ENCODE assay signal across 8 cellular contexts in the genomic region with DNA sequence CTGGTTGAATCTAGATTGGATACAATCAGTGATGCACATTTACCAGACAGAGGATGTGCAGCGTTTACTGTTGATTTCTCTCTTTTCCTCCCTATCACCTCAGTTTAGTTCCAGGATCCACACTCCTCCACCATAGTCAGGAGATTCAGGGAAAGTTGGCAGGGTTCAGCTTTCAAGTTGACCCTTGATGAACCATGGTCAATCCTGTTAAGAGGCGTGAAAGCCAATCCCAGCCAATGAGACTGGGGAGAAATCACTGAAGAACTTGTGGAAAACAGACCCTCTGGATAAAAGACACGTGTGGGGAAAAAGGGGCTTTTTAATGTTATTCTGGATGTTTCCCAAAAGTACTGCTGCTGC. TPM values are rescaled to one million over a fixed set of nuclear protein-coding genes. Genes with fewer than 3 reads are reported as not detected.
DNase-seq lines count a peak whose midpoint lies in the region; ATAC-seq, FAIRE-seq and TF ChIP-seq lines count a peak whose summit lies in the region.

No MANE protein-coding gene starts in this region.

- intact Hi-C loops in endothelial cell of umbilical vein (cut with micrococcal nuclease), result loop anchor here (2.0 kb wide), 1 partner anchor 162 kb away; no protein-coding TSS in a partner anchor

- H3K36me3 Mint-ChIP-seq in osteocyte (ENCODE audit: unreplicated experiment), result no peaks in the 10 kb centered on the region

- H3K9ac ChIP-seq in DND-41 (ENCODE audit: low read depth, low read length) (peak overlapping the region; percentile 56), OCI-LY1 (ENCODE audit: low read length) (peak overlapping the region; percentile 73), endothelial cell of umbilical vein (replicated peaks; ENCODE audit: extremely low read depth, insufficient read depth, low read length) (peak overlapping the region; percentile 67)

- H3K4me3 Mint-ChIP-seq in osteocyte (ENCODE audit: unreplicated experiment), result peak overlapping the region; percentile 90

- ATAC-seq in DND-41 (ENCODE audit: insufficient read depth, low read depth), result no peak
- ATAC-seq in HG03159 (IDR thresholded peaks at IDR 0.05; ENCODE audit: unreplicated experiment), result no peak
- no peak for ATAC-seq in GM21367 (IDR thresholded peaks at IDR 0.05; ENCODE audit: unreplicated experiment)
- no peak for ATAC-seq in HG02938 (IDR thresholded peaks at IDR 0.05; ENCODE audit: unreplicated experiment)

- peak overlapping the region; percentile 53 to 69 for H3K4me3 ChIP-seq in DND-41 (ENCODE audit: low read depth in 1 of 2, low read length in 2 of 2)
- H3K4me3 ChIP-seq in OCI-LY1 (ENCODE audit: low read depth, low read length, poor library complexity, severe bottlenecking), result peak overlapping the region; percentile 74
- H3K4me3 ChIP-seq in endothelial cell of umbilical vein (replicated peaks in 1 of 3; ENCODE audit: insufficient read depth in 1 of 3, low read depth in 1 of 3, low read length in 3 of 3), result peak overlapping the region; percentile 71 to 97 (median 80)

- POLR2A ChIA-PET in endothelial cell of umbilical vein (lab: Charles Lee), result no interaction called here

- TSS peak; percentile 89 for BruUV-seq in endothelial cell of umbilical vein (replicated peaks; lab: Mats Ljungman, UMichigan)

- H3K9me2 ChIP-seq in OCI-LY1 (ENCODE audit: low read depth, low read length), result no peaks in the 10 kb centered on the region

- peaks cover 15% of the 10 kb centered on the region for H3K27me3 Mint-ChIP-seq in osteocyte (ENCODE audit: unreplicated experiment)

- no peaks in the 10 kb centered on the region for H3K9me1 ChIP-seq in endothelial cell of umbilical vein (replicated peaks; ENCODE audit: control insufficient read depth, extremely low read depth, insufficient read depth, low read length)

- CTCF ChIA-PET in endothelial cell of umbilical vein (lab: Charles Lee), result interaction anchor here (1.2 to 1.3 kb wide), 2 partner anchors 9 to 162 kb away, joined by 3 to 4 read pairs; no protein-coding TSS in a partner anchor

- H4K20me1 ChIP-seq in DND-41 (ENCODE audit: insufficient read depth, low read length), result no peaks in the 10 kb centered on the region
- no peaks in the 10 kb centered on the region for H4K20me1 ChIP-seq in OCI-LY1 (ENCODE audit: insufficient read depth, low read length)
- H4K20me1 ChIP-seq in endothelial cell of umbilical vein (replicated peaks; ENCODE audit: control insufficient read depth, extremely low read depth, insufficient read depth, low read length), result no peaks in the 10 kb centered on the region

- dilution Hi-C loops in endothelial cell of umbilical vein (cut with MboI; ENCODE audit: extremely low pct_ligation_motif_present, low sequenced_read_pairs), result no loop called here

- H3K9me3 ChIP-seq in DND-41 (ENCODE audit: insufficient read depth, low read length, severe bottlenecking) (no peaks in the 10 kb centered on the region), OCI-LY1 (ENCODE audit: low read length) (peaks cover 3% of the 10 kb centered on the region; the same call in 1 of the 2 replicates), endothelial cell of umbilical vein (replicated peaks; ENCODE audit: control insufficient read depth, insufficient read depth, low read length) (no peaks in the 10 kb centered on the region)

- H3K27ac ChIP-seq in DND-41 (ENCODE audit: low read length), result peak overlapping the region; percentile 58
- H3K27ac ChIP-seq in OCI-LY1 (ENCODE audit: low read depth, low read length, poor library complexity, severe bottlenecking), result no peak overlapping the region
- H3K27ac ChIP-seq in endothelial cell of umbilical vein (ENCODE audit: insufficient read depth, low read depth, low read length), result peak overlapping the region; percentile 52

- H3K79me2 ChIP-seq in DND-41 (ENCODE audit: insufficient read depth, low read length), result no peaks in the 10 kb centered on the region
- no peaks in the 10 kb centered on the region for H3K79me2 ChIP-seq in OCI-LY1 (ENCODE audit: insufficient read depth, low read length)
- no peaks in the 10 kb centered on the region for H3K79me2 ChIP-seq in endothelial cell of umbilical vein (ENCODE audit: control insufficient read depth, insufficient read depth, low read length)

- peak overlapping the region; percentile 96 for H3K27ac Mint-ChIP-seq in osteocyte (ENCODE audit: unreplicated experiment)

- H3K9me3 Mint-ChIP-seq in osteocyte (ENCODE audit: unreplicated experiment), result peaks cover 7% of the 10 kb centered on the region

- no peak for TF ChIP-seq POLR2A in endothelial cell of umbilical vein (IDR thresholded peaks at IDR 0.05; ENCODE audit: low read depth, low read length)

- no peaks in the 10 kb centered on the region for H3K27me3 ChIP-seq in DND-41 (ENCODE audit: insufficient read depth, low read length, poor library complexity)
- no peaks in the 10 kb centered on the region; the same call in 1 of the 2 replicates for H3K27me3 ChIP-seq in OCI-LY1 (ENCODE audit: insufficient read depth, low read length)
- H3K27me3 ChIP-seq in endothelial cell of umbilical vein (ENCODE audit: control insufficient read depth in 2 of 2, insufficient read depth in 2 of 2, low read length in 2 of 2), result peaks cover 0 to 2% of the 10 kb centered on the region in 2 experiments

- no peak for DNase-seq in DND-41
- no peak for DNase-seq in endothelial cell of umbilical vein (ENCODE audit: low read depth, low spot score)
- DNase-seq in osteocyte (ENCODE audit: extremely low spot score, unreplicated experiment), result no peak
- DNase-seq in foreskin melanocyte, result no peak

- H3K4me2 ChIP-seq in DND-41 (ENCODE audit: insufficient read depth, low read length) (peak overlapping the region; percentile 74), OCI-LY1 (ENCODE audit: low read length) (peak overlapping the region; percentile 84), endothelial cell of umbilical vein (ENCODE audit: insufficient read depth, low read length) (peak overlapping the region; percentile 68)

- H2AFZ ChIP-seq in DND-41 (ENCODE audit: low read depth, low read length), result peak overlapping the region; percentile 89
- H2AFZ ChIP-seq in OCI-LY1 (ENCODE audit: low read length), result 0 out of 2 replicates have a peak overlapping the region, but pooled peaks have one; percentile 29
- H2AFZ ChIP-seq in endothelial cell of umbilical vein (ENCODE audit: low read depth, low read length), result peak overlapping the region; percentile 82

- peak; percentile 66 for FAIRE-seq in endothelial cell of umbilical vein (lab: Jason Lieb, UNC)

- no peak for TF ChIP-seq CTCF in DND-41 (IDR thresholded peaks at IDR 0.05; ENCODE audit: borderline replicate concordance, extremely low read depth, low read length, poor library complexity, severe bottlenecking)
- no peak for TF ChIP-seq CTCF in OCI-LY1 (IDR thresholded peaks at IDR 0.05; ENCODE audit: low read length)
- no peak for TF ChIP-seq CTCF in endothelial cell of umbilical vein (IDR thresholded peaks at IDR 0.05; ENCODE audit: extremely low read depth in 1 of 2, insufficient read depth in 1 of 2, low read depth in 1 of 2, low read length in 2 of 2)
- TF ChIP-seq CTCF in osteocyte (IDR thresholded peaks at IDR 0.05), result no peak

- H3F3A ChIP-seq in OCI-LY1 (ENCODE audit: insufficient read depth, low read length), result no peaks in the 10 kb centered on the region

- H3K36me3 ChIP-seq in DND-41 (ENCODE audit: insufficient read depth, low read length) (no peaks in the 10 kb centered on the region), OCI-LY1 (ENCODE audit: insufficient read depth, low read length) (no peaks in the 10 kb centered on the region), endothelial cell of umbilical vein (ENCODE audit: control insufficient read depth in 2 of 2, extremely low read depth in 1 of 2, insufficient read depth in 2 of 2, low read length in 2 of 2) (no peaks in the 10 kb centered on the region)

- peaks cover 13% of the 10 kb centered on the region for H3K4me1 Mint-ChIP-seq in osteocyte (ENCODE audit: unreplicated experiment)

- H3K4me1 ChIP-seq in DND-41 (ENCODE audit: insufficient read depth, low read length), result peaks cover 13% of the 10 kb centered on the region
- peaks cover 13% of the 10 kb centered on the region for H3K4me1 ChIP-seq in OCI-LY1 (ENCODE audit: insufficient read depth, low read length, severe bottlenecking)
- H3K4me1 ChIP-seq in endothelial cell of umbilical vein (ENCODE audit: control insufficient read depth, extremely low read depth, insufficient read depth, low read length), result peaks cover 5% of the 10 kb centered on the region

TF ChIP-seq in endothelial cell of umbilical vein, 7 proteins besides CTCF, POLR2A, EP300 and RAD21:
- TF ChIP-seq EZH2 (IDR thresholded peaks at IDR 0.05; ENCODE audit: borderline replicate concordance, low read depth, low read length, severe bottlenecking) (no peak), MYC (IDR thresholded peaks at IDR 0.05; ENCODE audit: low read depth, low read length) (no peak), POLR2AphosphoS5 (IDR thresholded peaks at IDR 0.05; ENCODE audit: insufficient read depth, low read depth, low read length) (no peak), GATA2 (IDR thresholded peaks at IDR 0.05; ENCODE audit: insufficient read depth, insufficient read length, low read depth, low read length) (no peak), FOS (IDR thresholded peaks at IDR 0.05; ENCODE audit: borderline replicate concordance, insufficient read depth, low read length) (no peak), JUN (IDR thresholded peaks at IDR 0.05; ENCODE audit: borderline replicate concordance, insufficient read depth, insufficient read length, low read depth) (no peak)
- TF ChIP-seq, protein P1, sequence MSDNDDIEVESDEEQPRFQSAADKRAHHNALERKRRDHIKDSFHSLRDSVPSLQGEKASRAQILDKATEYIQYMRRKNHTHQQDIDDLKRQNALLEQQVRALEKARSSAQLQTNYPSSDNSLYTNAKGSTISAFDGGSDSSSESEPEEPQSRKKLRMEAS (IDR thresholded peaks at IDR 0.05; ENCODE audit: insufficient read depth, insufficient read length), result no peak

RNA-seq across cellular contexts. Expression of a gene that starts 19.2 kb away (rescaled TPM):
- total RNA-seq in endothelial cell of umbilical vein (not detected in 2 replicates), osteocyte (not detected in 2 replicates)
- polyA plus RNA-seq in endothelial cell of umbilical vein, result not detected in 2 replicates
- polyA plus RNA-seq in endothelial cell of umbilical vein (2011; cell fraction: cytosol; rRNA removed), result not detected in 2 replicates
- not detected in 2 replicates for polyA plus RNA-seq in endothelial cell of umbilical vein (2011; cell fraction: nucleus; rRNA removed)
- not detected in 2 replicates for polyA plus RNA-seq in endothelial cell of umbilical vein (2012)
- polyA minus RNA-seq in endothelial cell of umbilical vein, result not detected in 2 replicates
- not detected for polyA minus RNA-seq in endothelial cell of umbilical vein (2011; cell fraction: cytosol; rRNA and poly(A)+ RNA removed)
- not detected in 2 replicates for polyA minus RNA-seq in endothelial cell of umbilical vein (2011; cell fraction: nucleus; rRNA and poly(A)+ RNA removed)

Comparison
In these comparisons a context has a peak if more than half of its experiments do, and no peak if none do; other contexts are left out.
1. H2AFZ ChIP-seq: peak in every context shown above with its lines; median percentile 89 in DND-41; 82 in endothelial cell of umbilical vein; 29 in OCI-LY1.